8 cellular contexts compared by ENCODE assay signal in the genomic region with DNA sequence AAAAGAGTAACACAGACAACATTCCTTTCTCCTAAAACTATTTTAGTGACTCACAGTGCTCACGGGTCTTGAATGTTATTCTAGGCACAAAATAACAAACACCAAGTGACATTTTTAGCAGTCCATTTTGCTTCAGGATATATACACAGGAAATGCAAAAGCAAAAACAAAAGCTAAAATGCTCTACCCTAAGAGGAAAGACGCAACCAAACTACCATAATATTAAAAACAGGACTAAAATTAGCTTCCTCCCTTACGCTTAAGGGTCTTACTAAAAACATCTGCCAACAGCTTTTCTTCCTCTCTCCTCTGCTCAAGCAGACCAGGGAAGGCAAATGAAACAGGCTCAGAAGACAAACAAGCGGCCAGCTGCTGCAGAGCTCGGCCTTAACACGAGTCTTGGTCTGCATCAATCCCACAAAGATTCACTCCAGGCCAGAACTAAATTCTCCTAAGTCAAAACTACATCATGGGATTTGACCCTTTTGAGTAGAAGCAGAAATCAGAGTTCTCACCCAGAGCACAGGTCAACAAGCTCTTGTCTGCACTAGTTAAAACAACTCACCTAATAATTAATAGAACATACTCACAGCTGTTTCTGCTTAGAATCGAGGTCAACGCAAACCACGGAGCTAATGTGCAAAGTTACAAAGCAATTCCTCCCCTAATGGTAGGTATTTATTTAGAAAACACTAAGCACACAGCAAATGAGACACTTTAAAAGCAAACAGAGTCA.
DNase-seq lines count a peak whose midpoint lies in the region; ATAC-seq and TF ChIP-seq lines count a peak whose summit lies in the region.

No MANE protein-coding gene starts in this region.

- CTCF ChIA-PET in BJ (lab: Yijun Ruan, JAX): interaction anchor here (0.7 to 3.8 kb wide), 15 partner anchors 11 to 86 kb away, joined by 3 to 24 read pairs (median 5); partner anchors contain the start of gene RAPGEF1

- peak overlapping the region; percentile 90 for H3K9ac ChIP-seq in OCI-LY3 (ENCODE audit: low read length)
- peak overlapping the region; percentile 12 to 58 for H3K9ac ChIP-seq in duodenal mucosa (ENCODE audit: low read depth in 1 of 2, low read length in 2 of 2)
- no peak overlapping the region for H3K9ac ChIP-seq in muscle layer of colon (ENCODE audit: low read length)

- H3K36me3 ChIP-seq in BJ (ENCODE audit: control insufficient read depth, insufficient read depth, low read length) (no peaks in the 10 kb centered on the region), OCI-LY3 (replicated peaks; ENCODE audit: low read depth, low read length) (peaks cover 38% of the 10 kb centered on the region), duodenal mucosa (ENCODE audit: control insufficient read depth in 1 of 2, insufficient read depth in 2 of 2, low read length in 2 of 2) (no peaks in the 10 kb centered on the region), muscle layer of colon (ENCODE audit: insufficient read depth, low read length) (no peaks in the 10 kb centered on the region)

- H4K20me1 ChIP-seq in OCI-LY3 (ENCODE audit: insufficient read depth, low read length): peaks cover 49% of the 10 kb centered on the region

- H3K4me3 ChIP-seq in BJ (ENCODE audit: low read depth, low read length) (no peak overlapping the region), OCI-LY3 (ENCODE audit: low read length) (peak overlapping the region; percentile 76), duodenal mucosa (ENCODE audit: low read depth in 1 of 2, low read length in 2 of 2) (peak overlapping the region in 1 of 2 donors; percentile 38), muscle layer of colon (ENCODE audit: low read depth in 1 of 2, low read length in 2 of 2) (peak overlapping the region in 1 of 2 donors; percentile 15)

- ATAC-seq in GM21786 (IDR thresholded peaks at IDR 0.05; ENCODE audit: unreplicated experiment): no peak

- peaks cover 99% of the 10 kb centered on the region for H3K79me2 ChIP-seq in OCI-LY3 (ENCODE audit: low read length)

- POLR2A ChIA-PET in BJ (lab: Charles Lee): interaction anchor here (1.2 to 1.4 kb wide), 3 partner anchors 19 to 68 kb away, joined by 3 to 5 read pairs (median 4); no protein-coding TSS in a partner anchor

- H3K27me3 ChIP-seq in BJ (ENCODE audit: control insufficient read depth, insufficient read depth, low read length) (no peaks in the 10 kb centered on the region), OCI-LY3 (ENCODE audit: low read depth, low read length) (no peaks in the 10 kb centered on the region), duodenal mucosa (ENCODE audit: control insufficient read depth in 1 of 2, insufficient read depth in 2 of 2, low read length in 2 of 2) (no peaks in the 10 kb centered on the region), muscle layer of colon (ENCODE audit: control insufficient read depth in 1 of 2, insufficient read depth in 2 of 2, low read length in 2 of 2) (no peaks in the 10 kb centered on the region)

- H3K4me1 ChIP-seq in OCI-LY3 (ENCODE audit: low read length) (peaks cover 77% of the 10 kb centered on the region), duodenal mucosa (ENCODE audit: control insufficient read depth in 1 of 2, insufficient read depth in 2 of 2, low read length in 2 of 2) (peaks cover 37 to 40% of the 10 kb centered on the region in 2 donors), muscle layer of colon (ENCODE audit: insufficient read depth, low read length) (peaks cover 60% of the 10 kb centered on the region)

- H3K4me2 ChIP-seq in OCI-LY3 (ENCODE audit: low read length): peak overlapping the region; percentile 92

- DNase-seq in BJ (ENCODE audit: low read depth) (peak; percentile 65), GM20000 (ENCODE audit: low spot score) (peak; percentile 59), NCI-H345 (lab: John Stamatoyannopoulos, UW) (no peak)
- DNase-seq in activated effector memory CD4-positive, alpha-beta T cell treated with anti-CD3 and anti-CD28 coated beads, Interleukin-2, amount 50 U/mL, for 16 hours: no peak

- peak overlapping the region; percentile 93 for H3K27ac ChIP-seq in OCI-LY3 (ENCODE audit: low read length)
- peak overlapping the region; percentile 91 for H3K27ac ChIP-seq in duodenal mucosa (ENCODE audit: low read depth, low read length)
- H3K27ac ChIP-seq in muscle layer of colon (ENCODE audit: low read depth, low read length): peak overlapping the region; percentile 50

- TF ChIP-seq CTCF in BJ (IDR thresholded peaks at IDR 0.05; ENCODE audit: insufficient read depth, low read depth, low read length) (peak; percentile 34; the same call in 1 of the 2 replicates), GM20000 (IDR thresholded peaks at IDR 0.05; ENCODE audit: extremely low read depth, missing control alignments) (no peak), OCI-LY3 (IDR thresholded peaks at IDR 0.05; ENCODE audit: low read depth, low read length) (no peak)

- H3K9me3 ChIP-seq in OCI-LY3 (ENCODE audit: insufficient read depth, low read length): no peaks in the 10 kb centered on the region
- H3K9me3 ChIP-seq in duodenal mucosa (ENCODE audit: control insufficient read depth in 1 of 2, low read length in 2 of 2): no peaks in the 10 kb centered on the region
- no peaks in the 10 kb centered on the region for H3K9me3 ChIP-seq in muscle layer of colon (ENCODE audit: low read length)

- H2AFZ ChIP-seq in OCI-LY3 (ENCODE audit: low read depth, low read length): no peak overlapping the region

Comparison
In these comparisons a context has a peak if more than half of its experiments do, and no peak if none do; other contexts are left out.
1. DNase-seq: peak in BJ (single experiment) and GM20000 (single experiment); none in NCI-H345 (single experiment) and activated effector memory CD4-positive, alpha-beta T cell treated with anti-CD3 and anti-CD28 coated beads, Interleukin-2, amount 50 U/mL, for 16 hours (single experiment).
2. Peak in every context shown above with its lines, with median percentiles within 50 percentile points of each other: H3K27ac ChIP-seq.